9 cellular contexts compared by ENCODE assay signal in the genomic region with DNA sequence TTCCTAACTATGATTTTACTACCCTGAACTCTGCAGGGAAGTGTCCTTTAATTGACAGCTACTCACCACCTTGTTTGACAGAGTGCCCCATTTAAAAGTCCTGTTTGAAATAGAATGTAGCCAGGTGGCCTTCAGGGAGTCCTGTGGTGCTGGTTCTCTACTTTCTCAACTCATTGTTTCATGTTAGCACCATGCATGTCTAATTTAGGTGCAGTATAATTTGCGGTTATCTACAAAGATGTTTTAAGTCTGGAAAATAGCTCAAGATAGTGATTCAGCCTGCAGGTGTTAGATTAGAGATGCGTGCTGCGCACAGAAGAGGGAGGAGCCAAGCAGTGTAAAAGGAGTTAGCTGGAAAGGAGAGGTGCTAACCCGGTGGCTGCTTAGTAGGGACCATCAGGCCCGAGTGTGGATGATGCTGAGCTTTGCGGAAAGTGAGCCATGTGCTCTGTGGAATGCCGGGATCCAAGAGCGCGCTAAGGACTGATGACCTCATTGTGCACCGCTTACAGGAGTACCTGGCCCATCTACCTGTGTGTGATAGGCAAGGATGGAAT. TPM values are rescaled to one million over a fixed set of nuclear protein-coding genes. Genes with fewer than 3 reads are reported as not detected.
DNase-seq lines count a peak whose midpoint lies in the region; ATAC-seq and TF ChIP-seq lines count a peak whose summit lies in the region.
"Had no signal": no experiment of that assay in that cellular context is flagged by ENCODE, and none has a peak within 500 bp of the region (broad histone marks: within the 10 kb centered on the region; RNA-seq: fewer than 3 reads in every experiment).

No MANE protein-coding gene starts in this region.

- H3K4me1 ChIP-seq in BE2C = peaks cover 5% of the 10 kb centered on the region
- H3K4me1 ChIP-seq in HUES64 (ENCODE audit: insufficient read depth, low read length) = peaks cover 8% of the 10 kb centered on the region

- peaks cover 9% of the 10 kb centered on the region for H3K36me3 Mint-ChIP-seq in nephron (ENCODE audit: low read depth)

- H3K4me1 Mint-ChIP-seq in nephron = peaks cover 25% of the 10 kb centered on the region

- no peaks in the 10 kb centered on the region for H3K9me3 Mint-ChIP-seq in nephron

- 56% methylated on average over 10 of the region's 10 CpGs for WGBS in HUES64

- no peak overlapping the region; the same call in 1 of the 2 replicates for H3K9ac ChIP-seq in HUES64 (ENCODE audit: low read depth, low read length)

- no peak for TF ChIP-seq CTCF in BE2C (IDR thresholded peaks at IDR 0.05; ENCODE audit: low read depth, low read length)
- no peak for TF ChIP-seq CTCF in dorsolateral prefrontal cortex (IDR thresholded peaks at IDR 0.05 in 54 of 56, conservative IDR thresholded peaks at IDR 0.05 in 2 of 56; ENCODE audit: low read depth in 1 of 56, partially characterized antibody in 56 of 56)
- TF ChIP-seq CTCF in nephron (IDR thresholded peaks at IDR 0.05; ENCODE audit: unreplicated experiment in 3 of 3) = no peak

- peak overlapping the region; percentile 60 to 85 (median 81) for H3K27ac Mint-ChIP-seq in nephron

- H3K4me3 Mint-ChIP-seq in nephron = peak overlapping the region; percentile 86 to 90 (median 89)

- H3K36me3 ChIP-seq in BE2C (peaks cover 3% of the 10 kb centered on the region; the same call in 1 of the 2 replicates), HUES64 (ENCODE audit: insufficient read depth, low read length) (no peaks in the 10 kb centered on the region)

- no peak for DNase-seq in BE2C
- DNase-seq in activated CD4-positive, alpha-beta T cell treated with anti-CD3 and anti-CD28 coated beads for 1 hour = peak; percentile 56
- DNase-seq in dorsolateral prefrontal cortex = peak in 2 of 10 donors; percentile 12 to 45
- DNase-seq in NCI-H1092 (lab: John Stamatoyannopoulos, UW) = no peak

- H3K27me3 ChIP-seq in BE2C (no peaks in the 10 kb centered on the region), HUES64 (ENCODE audit: insufficient read depth, low read length) (no peaks in the 10 kb centered on the region), dorsolateral prefrontal cortex (no peaks in the 10 kb centered on the region)

- ATAC-seq in GM18873 (IDR thresholded peaks at IDR 0.05; ENCODE audit: low FRiP score, unreplicated experiment) (peak; percentile 28), HG03097 (IDR thresholded peaks at IDR 0.05; ENCODE audit: low FRiP score, unreplicated experiment) (no peak)

- intact Hi-C loops in dorsolateral prefrontal cortex (cut with DNase I) = loop anchor here in 1 of 2 donors (5.0 kb wide), 2 partner anchors 71 to 86 kb away; a partner anchor contains a TSS

- no peaks in the 10 kb centered on the region for H3K27me3 Mint-ChIP-seq in nephron (ENCODE audit: low read depth)

- H3K27ac ChIP-seq in HUES64 (ENCODE audit: low read depth, low read length) (no peak overlapping the region), dorsolateral prefrontal cortex (peak overlapping the region in 28 of 59 donors; percentile 20 to 93 (median 85))

- H3K4me3 ChIP-seq in BE2C (ENCODE audit: low read depth, low read length) = peak overlapping the region; percentile 77
- H3K4me3 ChIP-seq in HUES64 (ENCODE audit: low read length) = peak overlapping the region; percentile 84
- peak overlapping the region; percentile 62 to 92 (median 85) for H3K4me3 ChIP-seq in dorsolateral prefrontal cortex

- no peaks in the 10 kb centered on the region for H3K9me3 ChIP-seq in BE2C
- no peaks in the 10 kb centered on the region for H3K9me3 ChIP-seq in HUES64 (ENCODE audit: insufficient read depth, low read depth, low read length)

RNA-seq across cellular contexts. Expression of a gene that starts 1.2 kb away (rescaled TPM):
- 42.7 TPM for polyA plus RNA-seq in BE2C (2012; ENCODE audit: insufficient read depth, insufficient read length, low read depth)
- 30.4 TPM for polyA plus RNA-seq in HUES64 (2013, experiment 1 of 2)
- polyA plus RNA-seq in HUES64 (2013, experiment 2 of 2) = 30.7 TPM
- total RNA-seq in dorsolateral prefrontal cortex = 100 to 1,000 TPM in 2 of 120 experiments, 10 to 100 TPM in 118; 53.3 to 108 (median 80.9) TPM

RNA-seq across cellular contexts. Expression of a gene that starts 22.4 kb away (rescaled TPM):
- polyA plus RNA-seq in BE2C (2012; ENCODE audit: insufficient read depth, insufficient read length, low read depth) = not detected
- polyA plus RNA-seq in HUES64 (2013, experiment 1 of 2) = not detected
- not detected for polyA plus RNA-seq in HUES64 (2013, experiment 2 of 2)
- total RNA-seq in dorsolateral prefrontal cortex = 1 to 10 TPM in 71 of 120 experiments, under 1 TPM in 49; 0.17 to 9.5 (median 1.2) TPM
- total RNA-seq: LHCN-M2 had no signal
